ENCODE assay signal across 10 cellular contexts in the genomic region with DNA sequence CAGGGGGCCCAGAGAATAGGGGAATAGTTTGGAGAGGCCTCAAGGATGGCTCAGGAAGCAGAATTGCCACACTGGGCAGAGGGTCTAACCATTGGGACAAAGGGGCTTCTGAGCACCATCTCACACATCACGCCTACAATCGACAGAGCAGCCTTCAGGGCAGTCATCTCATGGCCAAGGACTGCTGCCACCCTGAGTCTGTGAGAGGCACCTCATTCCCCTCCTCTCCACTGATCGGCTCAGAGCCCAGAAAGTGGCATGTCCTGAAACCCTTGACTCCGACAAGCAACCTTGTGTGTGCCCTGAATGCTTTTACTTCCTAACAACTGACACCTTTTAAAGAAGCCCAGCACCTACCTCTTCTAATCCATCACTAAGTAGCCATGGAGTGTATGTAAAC.
"Had no signal": no experiment of that assay in that cellular context is flagged by ENCODE, and none has a peak within 500 bp of the region (broad histone marks: within the 10 kb centered on the region; RNA-seq: fewer than 3 reads in every experiment).

No MANE protein-coding gene starts in this region.

- H3K9me3 ChIP-seq: tibial nerve had no signal

- H3K27ac ChIP-seq: parathyroid adenoma, tibial nerve had no signal

- DNase-seq: activated CD4-positive, alpha-beta T cell treated with anti-CD3 and anti-CD28 coated beads, Interleukin-2, amount 50 U/mL, for 1 hour; activated CD4-positive, CD25-positive, alpha-beta regulatory T cell; amniotic stem cell; cerebellar nuclear complex; dermis blood vessel endothelial cell; T-helper 17 cell had no signal

- H3K4me3 ChIP-seq: smooth muscle cell, tibial nerve had no signal

- H3K27me3 ChIP-seq: tibial nerve had no signal

- H3K36me3 ChIP-seq: tibial nerve had no signal

- ATAC-seq: esophagus mucosa, T-helper 17 cell had no signal

- H3K4me1 ChIP-seq: parathyroid adenoma had no signal
